In genomic region chr22:41021039-41021654, GRCh38 we compare ENCODE assay signal across 8 cellular contexts.
DNase-seq lines count a peak whose midpoint lies in the region; ATAC-seq and TF ChIP-seq lines count a peak whose summit lies in the region.

No MANE protein-coding gene starts in this region.

- intact Hi-C loops in heart left ventricle (cut with DNase I) = loop anchor here in 6 of 10 donors (2.0 to 10.0 kb wide), 5 partner anchors 69 to 504 kb away; partner anchors contain the start of genes RBX1 (in 5 of the 6) and EP300 (in 1 of the 6)

- H3K27me3 ChIP-seq in heart left ventricle (no peaks in the 10 kb centered on the region), rectal smooth muscle tissue (ENCODE audit: control insufficient read depth, insufficient read depth, low read length) (no peaks in the 10 kb centered on the region)

- peak overlapping the region; percentile 96 for H3K4me3 Mint-ChIP-seq in T-helper 1 cell treated with Interleukin-12 subunit alpha and Interleukin-12 subunit beta and Interleukin-4 antibody, amounts not matched to agents 30 μg/mL and 1 μg/mL, for 36 hours
- peak overlapping the region; percentile 99 for H3K4me3 Mint-ChIP-seq in activated CD4-positive, alpha-beta memory T cell treated with anti-CD3 and anti-CD28 coated beads, Interleukin-2, amount 10 ng/mL, durations not matched to agents 7 days and 5 days

- peak overlapping the region in 11 of 12 donors; percentile 95 to 99 (median 97) for H3K27ac ChIP-seq in heart left ventricle
- peak overlapping the region; percentile 96 for H3K27ac ChIP-seq in rectal smooth muscle tissue (ENCODE audit: low read depth, low read length)

- no peak for TF ChIP-seq CTCF in heart left ventricle (IDR thresholded peaks at IDR 0.05)

- 39 to 59% (median 43%) methylated on average over 18 to 20 of the region's 20 CpGs for WGBS in heart left ventricle, 4 donors

- peak overlapping the region; percentile 80 for H3K27ac Mint-ChIP-seq in T-helper 1 cell treated with Interleukin-12 subunit alpha and Interleukin-12 subunit beta and Interleukin-4 antibody, amounts not matched to agents 30 μg/mL and 1 μg/mL, for 36 hours
- H3K27ac Mint-ChIP-seq in activated CD4-positive, alpha-beta memory T cell treated with anti-CD3 and anti-CD28 coated beads, Interleukin-2, amount 10 ng/mL, durations not matched to agents 7 days and 5 days = peak overlapping the region; percentile 97

- no peak for TF ChIP-seq POLR2A in heart left ventricle (IDR thresholded peaks at IDR 0.05)

- H3K4me1 ChIP-seq in heart left ventricle (peaks cover 0 to 25% (median 10%) of the 10 kb centered on the region in 12 donors), rectal smooth muscle tissue (ENCODE audit: control insufficient read depth, insufficient read depth, low read length) (peaks cover 7% of the 10 kb centered on the region)

- peaks cover 16% of the 10 kb centered on the region for H3K27me3 Mint-ChIP-seq in T-helper 1 cell treated with Interleukin-12 subunit alpha and Interleukin-12 subunit beta and Interleukin-4 antibody, amounts not matched to agents 30 μg/mL and 1 μg/mL, for 36 hours (ENCODE audit: low read depth)
- peaks cover 9% of the 10 kb centered on the region for H3K27me3 Mint-ChIP-seq in activated CD4-positive, alpha-beta memory T cell treated with anti-CD3 and anti-CD28 coated beads, Interleukin-2, amount 10 ng/mL, durations not matched to agents 7 days and 5 days

- H3K36me3 Mint-ChIP-seq in T-helper 1 cell treated with Interleukin-12 subunit alpha and Interleukin-12 subunit beta and Interleukin-4 antibody, amounts not matched to agents 30 μg/mL and 1 μg/mL, for 36 hours (ENCODE audit: low read depth) = peaks cover 2% of the 10 kb centered on the region
- peaks cover 8% of the 10 kb centered on the region for H3K36me3 Mint-ChIP-seq in activated CD4-positive, alpha-beta memory T cell treated with anti-CD3 and anti-CD28 coated beads, Interleukin-2, amount 10 ng/mL, durations not matched to agents 7 days and 5 days (ENCODE audit: low read depth)

- CTCF ChIA-PET in activated CD4-positive, alpha-beta memory T cell treated with anti-CD3 and anti-CD28 coated beads, Interleukin-2, amount 10 ng/mL, durations not matched to agents 7 days and 5 days (lab: Charles Lee) = interaction anchor here (1.0 to 1.3 kb wide), 3 partner anchors 69 to 216 kb away, joined by 4 to 9 read pairs (median 5); no protein-coding TSS in a partner anchor

- H3K36me3 ChIP-seq in heart left ventricle (no peaks in the 10 kb centered on the region), rectal smooth muscle tissue (ENCODE audit: control insufficient read depth, insufficient read depth, low read length) (no peaks in the 10 kb centered on the region)

- ATAC-seq in heart left ventricle (no peak), GM21390 (IDR thresholded peaks at IDR 0.05; ENCODE audit: unreplicated experiment) (no peak)

- H3K4me3 ChIP-seq in heart left ventricle = peak overlapping the region; percentile 53 to 93 (median 80)
- H3K4me3 ChIP-seq in rectal smooth muscle tissue (ENCODE audit: low read length) = peak overlapping the region; percentile 86

- H3K9me3 Mint-ChIP-seq in T-helper 1 cell treated with Interleukin-12 subunit alpha and Interleukin-12 subunit beta and Interleukin-4 antibody, amounts not matched to agents 30 μg/mL and 1 μg/mL, for 36 hours = no peaks in the 10 kb centered on the region
- no peaks in the 10 kb centered on the region for H3K9me3 Mint-ChIP-seq in activated CD4-positive, alpha-beta memory T cell treated with anti-CD3 and anti-CD28 coated beads, Interleukin-2, amount 10 ng/mL, durations not matched to agents 7 days and 5 days

- H3K9ac ChIP-seq in rectal smooth muscle tissue (ENCODE audit: low read length) = peak overlapping the region; percentile 83

- DNase-seq in T-helper 1 cell (no peak), heart left ventricle (peak in 1 of 5 donors; percentile 11), COLO668 (lab: John Stamatoyannopoulos, UW; ENCODE audit: unreplicated experiment) (no peak), kidney glomerular epithelial cell (lab: John Stamatoyannopoulos, UW) (no peak)
- DNase-seq in activated CD4-positive, alpha-beta memory T cell treated with anti-CD3 and anti-CD28 coated beads, Interleukin-2, amount 10 ng/mL, durations not matched to agents 7 days and 5 days = no peak

- peaks cover 12% of the 10 kb centered on the region for H3K4me1 Mint-ChIP-seq in T-helper 1 cell treated with Interleukin-12 subunit alpha and Interleukin-12 subunit beta and Interleukin-4 antibody, amounts not matched to agents 30 μg/mL and 1 μg/mL, for 36 hours (ENCODE audit: low read depth)
- H3K4me1 Mint-ChIP-seq in activated CD4-positive, alpha-beta memory T cell treated with anti-CD3 and anti-CD28 coated beads, Interleukin-2, amount 10 ng/mL, durations not matched to agents 7 days and 5 days = peaks cover 22% of the 10 kb centered on the region

- no peaks in the 10 kb centered on the region for H3K9me3 ChIP-seq in heart left ventricle

- POLR2A ChIA-PET in activated CD4-positive, alpha-beta memory T cell treated with anti-CD3 and anti-CD28 coated beads, Interleukin-2, amount 10 ng/mL, durations not matched to agents 7 days and 5 days (lab: Charles Lee) = interaction anchor here (0.6 to 3.7 kb wide), 27 partner anchors 7 to 598 kb away, joined by 3 to 74 read pairs (median 5); partner anchors contain the start of genes EP300, PHF5A, RANGAP1 and RBX1
